ENCODE assay signal across 9 cellular contexts in the genomic region with DNA sequence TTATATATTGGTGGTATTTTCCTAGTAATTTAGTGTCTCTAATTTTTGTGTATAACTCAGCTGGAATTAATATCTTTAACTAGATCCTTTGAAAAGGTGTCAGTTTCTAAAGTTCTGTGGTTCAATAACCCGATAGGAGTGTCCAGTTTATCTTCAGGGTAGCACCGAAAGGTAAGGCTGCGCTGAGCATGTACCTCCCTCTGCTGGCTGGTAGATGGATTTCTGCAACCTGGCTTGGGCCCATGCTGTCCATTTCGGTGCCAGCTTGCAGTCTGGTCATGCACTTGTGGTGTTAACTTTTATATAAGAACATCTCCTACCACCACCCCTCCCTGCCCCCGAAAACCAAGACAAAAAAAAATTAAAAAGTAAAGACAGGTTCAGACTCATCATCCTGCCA. TPM values are rescaled to one million over a fixed set of nuclear protein-coding genes. Genes with fewer than 3 reads are reported as not detected.
DNase-seq lines count a peak whose midpoint lies in the region; ATAC-seq and TF ChIP-seq lines count a peak whose summit lies in the region.
"Had no signal": no experiment of that assay in that cellular context is flagged by ENCODE, and none has a peak within 500 bp of the region (broad histone marks: within the 10 kb centered on the region; RNA-seq: fewer than 3 reads in every experiment).

No MANE protein-coding gene starts in this region.

- no peaks in the 10 kb centered on the region for H3F3A ChIP-seq in neural progenitor cell (ENCODE audit: low read depth)

- H4K20me1 ChIP-seq in OCI-LY7 (ENCODE audit: insufficient read depth, low read length) (no peaks in the 10 kb centered on the region), neural progenitor cell (ENCODE audit: low read depth) (peaks cover 9% of the 10 kb centered on the region)

- DNase-seq in ELF-1 (ENCODE audit: low read depth, low spot score): peak; percentile 15
- no peak for DNase-seq in OCI-LY7 (ENCODE audit: low spot score)
- DNase-seq in epithelial cell of proximal tubule (ENCODE audit: low read depth): no peak
- peak; percentile 29 for DNase-seq in neural progenitor cell (ENCODE audit: low spot score)
- DNase-seq in activated T-cell treated with anti-CD3 and anti-CD28 coated beads for 4 hours: no peak
- no peak for DNase-seq in activated CD4-positive, alpha-beta T cell treated with anti-CD3 and anti-CD28 coated beads for 4 hours
- no peak for DNase-seq in DMS153 treated with DMSO at 0.1 percent for 48 hours (lab: John Stamatoyannopoulos, UW; ENCODE audit: unreplicated experiment)
- DNase-seq: stimulated activated naive B cell treated with anti-CD40 and anti-IgM and Interleukin-4, amounts not matched to agents 10 μg/mL and 1 μg/mL and 100 μg/mL, for 72 hours had no signal

- H2AFZ ChIP-seq in OCI-LY7 (ENCODE audit: low read length) (no peak overlapping the region), neural progenitor cell (replicated peaks) (no peak overlapping the region)

- H3K4me3 Mint-ChIP-seq in neural progenitor cell: no peak overlapping the region
- H3K4me3 Mint-ChIP-seq: stimulated activated naive B cell treated with anti-CD40 and anti-IgM and Interleukin-4, amounts not matched to agents 10 μg/mL and 1 μg/mL and 100 μg/mL, for 72 hours had no signal

- CTCF ChIA-PET in OCI-LY7 (lab: Charles Lee; ENCODE audit: unreplicated experiment): no interaction called here

- H3K36me3 Mint-ChIP-seq in neural progenitor cell: peaks cover 20% of the 10 kb centered on the region

- no peak overlapping the region for H3K9ac ChIP-seq in neural progenitor cell

- no peaks in the 10 kb centered on the region for H3K79me2 ChIP-seq in OCI-LY7 (ENCODE audit: insufficient read depth, low read depth, low read length)
- H3K79me2 ChIP-seq in neural progenitor cell (ENCODE audit: low read depth): no peaks in the 10 kb centered on the region

- ATAC-seq in HG03442 (IDR thresholded peaks at IDR 0.05; ENCODE audit: unreplicated experiment): no peak
- ATAC-seq: stimulated activated naive B cell treated with anti-CD40 and anti-IgM and Interleukin-4, amounts not matched to agents 10 μg/mL and 1 μg/mL and 100 μg/mL, for 72 hours had no signal

- no peak overlapping the region for H3K27ac ChIP-seq in OCI-LY7 (ENCODE audit: low read depth, low read length, poor library complexity, severe bottlenecking)
- H3K27ac ChIP-seq in neural progenitor cell: no peak overlapping the region

- no peaks in the 10 kb centered on the region for H3K9me2 ChIP-seq in OCI-LY7 (ENCODE audit: insufficient read depth, low read length)

- H3K4me1 Mint-ChIP-seq in neural progenitor cell: no peaks in the 10 kb centered on the region

- POLR2A ChIA-PET in OCI-LY7 (lab: Charles Lee): no interaction called here

- H3K4me3 ChIP-seq in OCI-LY7 (ENCODE audit: low read depth, low read length, poor library complexity, severe bottlenecking) (no peak overlapping the region), epithelial cell of proximal tubule (ENCODE audit: low read depth, low read length) (no peak overlapping the region), neural progenitor cell (no peak overlapping the region)

- H3K4me1 ChIP-seq in OCI-LY7 (ENCODE audit: insufficient read depth, low read length, poor library complexity, severe bottlenecking) (no peaks in the 10 kb centered on the region), neural progenitor cell (no peaks in the 10 kb centered on the region)

- H3K9me3 ChIP-seq in OCI-LY7 (ENCODE audit: low read length): no peaks in the 10 kb centered on the region
- no peaks in the 10 kb centered on the region for H3K9me3 ChIP-seq in neural progenitor cell (ENCODE audit: low read depth)

- H3K27ac Mint-ChIP-seq in neural progenitor cell: no peak overlapping the region
- H3K27ac Mint-ChIP-seq: stimulated activated naive B cell treated with anti-CD40 and anti-IgM and Interleukin-4, amounts not matched to agents 10 μg/mL and 1 μg/mL and 100 μg/mL, for 72 hours had no signal

- no peak overlapping the region for H3K4me2 ChIP-seq in OCI-LY7 (ENCODE audit: low read length)
- H3K4me2 ChIP-seq in neural progenitor cell: no peak overlapping the region

- H3K27me3 Mint-ChIP-seq in neural progenitor cell (ENCODE audit: insufficient read depth, low read depth): no peaks in the 10 kb centered on the region
- H3K27me3 Mint-ChIP-seq: stimulated activated naive B cell treated with anti-CD40 and anti-IgM and Interleukin-4, amounts not matched to agents 10 μg/mL and 1 μg/mL and 100 μg/mL, for 72 hours had no signal

- intact Hi-C loops in OCI-LY7 (cut with micrococcal nuclease; ENCODE audit: unreplicated experiment): no loop called here

- H3K9me3 Mint-ChIP-seq in neural progenitor cell: no peaks in the 10 kb centered on the region
- H3K9me3 Mint-ChIP-seq: stimulated activated naive B cell treated with anti-CD40 and anti-IgM and Interleukin-4, amounts not matched to agents 10 μg/mL and 1 μg/mL and 100 μg/mL, for 72 hours had no signal

- TF ChIP-seq CTCF in OCI-LY7 (conservative IDR thresholded peaks at IDR 0.05; ENCODE audit: low read length): peak; percentile 51
- TF ChIP-seq CTCF in epithelial cell of proximal tubule (conservative IDR thresholded peaks at IDR 0.05; ENCODE audit: low read depth, low read length): peak; percentile 54
- peak; percentile 51 for TF ChIP-seq CTCF in neural progenitor cell (IDR thresholded peaks at IDR 0.05)

- no peaks in the 10 kb centered on the region for H3K27me3 ChIP-seq in neural progenitor cell

- BruUV-seq in OCI-LY7 (replicated peaks; lab: Mats Ljungman, UMichigan): no TSS peak

- peaks cover 26% of the 10 kb centered on the region for H3K36me3 ChIP-seq in OCI-LY7 (ENCODE audit: insufficient read depth, low read length)
- H3K36me3 ChIP-seq in neural progenitor cell: peaks cover 9% of the 10 kb centered on the region

RNA-seq across cellular contexts. Expression of gene EXT2, which starts 24.7 kb away (rescaled TPM):
- 24.1 and 31.8 TPM in 2 replicates for total RNA-seq in OCI-LY7 (2014; rRNA removed; shearing (Covaris generic))
- total RNA-seq in OCI-LY7 (2022) (22.3 and 25.5 TPM in 2 replicates), epithelial cell of proximal tubule (124 and 140 TPM in 2 replicates), neural progenitor cell (ENCODE audit: low replicate concordance) (70.4 and 89.4 TPM in 2 replicates)

RNA-seq across cellular contexts. Expression of gene ACCS, which starts 54.1 kb away (rescaled TPM):
- total RNA-seq in OCI-LY7 (2014; rRNA removed; shearing (Covaris generic)): not detected in 2 replicates
- total RNA-seq in OCI-LY7 (2022) (not detected in 2 replicates), epithelial cell of proximal tubule (3.8 and 5.1 TPM in 2 replicates), neural progenitor cell (ENCODE audit: low replicate concordance) (7.0 and 10.4 TPM in 2 replicates)

Comparison
In these comparisons a context has a peak if more than half of its experiments do, and no peak if none do; other contexts are left out.
1. DNase-seq: peak in ELF-1 (single experiment) and neural progenitor cell (single experiment); none in OCI-LY7 (single experiment), epithelial cell of proximal tubule (single experiment), activated T-cell treated with anti-CD3 and anti-CD28 coated beads for 4 hours (single experiment), activated CD4-positive, alpha-beta T cell treated with anti-CD3 and anti-CD28 coated beads for 4 hours (0 of 2) and DMS153 treated with DMSO at 0.1 percent for 48 hours (single experiment).
2. Peak in every context shown above with its lines, with median percentiles within 50 percentile points of each other: CTCF ChIP-seq.